Comparison of ENCODE assay signal across 9 cellular contexts in genomic region chr22:43956383-43956782, GRCh38. TPM values are rescaled to one million over a fixed set of nuclear protein-coding genes. Genes with fewer than 3 reads are reported as not detected.
DNase-seq lines count a peak whose midpoint lies in the region; ATAC-seq and TF ChIP-seq lines count a peak whose summit lies in the region.
"Had no signal": no experiment of that assay in that cellular context is flagged by ENCODE, and none has a peak within 500 bp of the region (broad histone marks: within the 10 kb centered on the region; RNA-seq: fewer than 3 reads in every experiment).

No MANE protein-coding gene starts in this region.

- no peak for DNase-seq in CD14-positive monocyte (ENCODE audit: low spot score)
- DNase-seq in MG63: no peak
- no peak for DNase-seq in dorsolateral prefrontal cortex
- no peak for DNase-seq in nephron progenitor cell
- no peak for DNase-seq in GDM1 (lab: John Stamatoyannopoulos, UW)
- DNase-seq: NCI-H1105 treated with DMSO at 0.1 percent for 48 hours had no signal

- no peak for TF ChIP-seq CTCF in CD14-positive monocyte (IDR thresholded peaks at IDR 0.05)
- TF ChIP-seq CTCF in dorsolateral prefrontal cortex (IDR thresholded peaks at IDR 0.05 in 54 of 56, conservative IDR thresholded peaks at IDR 0.05 in 2 of 56; ENCODE audit: low read depth in 1 of 56, partially characterized antibody in 56 of 56): no peak
- TF ChIP-seq CTCF in nephron progenitor cell (IDR thresholded peaks at IDR 0.05): no peak

- H3K27ac Mint-ChIP-seq in CD14-positive monocyte (peak overlapping the region in 5 of 7 donors; percentile 4 to 91 (median 87)), nephron progenitor cell (peak overlapping the region; percentile 92)

- H3K36me3 ChIP-seq in MG63: peaks cover 3% of the 10 kb centered on the region; the same call in 1 of the 2 replicates

- H3K4me3 Mint-ChIP-seq in CD14-positive monocyte (peak overlapping the region; percentile 88 to 97), nephron progenitor cell (peak overlapping the region; percentile 94)

- H3K4me3 ChIP-seq in MG63: peak overlapping the region; percentile 96
- H3K4me3 ChIP-seq in dorsolateral prefrontal cortex: peak overlapping the region in 58 of 59 donors; percentile 58 to 100 (median 94)

- H3K4me1 Mint-ChIP-seq in CD14-positive monocyte (peaks cover 29% of the 10 kb centered on the region), nephron progenitor cell (peaks cover 34% of the 10 kb centered on the region)

- H3K9me3 ChIP-seq in MG63: no peaks in the 10 kb centered on the region

- H3K27me3 Mint-ChIP-seq in CD14-positive monocyte (ENCODE audit: low read depth in 3 of 3) (peaks cover 4 to 10% (median 5%) of the 10 kb centered on the region in 3 donors), nephron progenitor cell (ENCODE audit: low read depth, poor library complexity) (peaks cover 4% of the 10 kb centered on the region)

- no peaks in the 10 kb centered on the region for H3K27me3 ChIP-seq in MG63
- no peaks in the 10 kb centered on the region for H3K27me3 ChIP-seq in dorsolateral prefrontal cortex

- H3K9me3 Mint-ChIP-seq in CD14-positive monocyte (no peaks in the 10 kb centered on the region), nephron progenitor cell (no peaks in the 10 kb centered on the region)

- intact Hi-C loops in CD14-positive monocyte (cut with micrococcal nuclease): no loop called here
- intact Hi-C loops in dorsolateral prefrontal cortex (cut with DNase I): loop anchor here in 1 of 2 donors (5.0 kb wide), 1 partner anchor 34 kb away; the partner anchor contains the start of gene PNPLA3

- no peak for ATAC-seq in HG03135 (IDR thresholded peaks at IDR 0.05; ENCODE audit: unreplicated experiment)
- no peak for ATAC-seq in GM18909 (IDR thresholded peaks at IDR 0.05; ENCODE audit: poor library complexity, unreplicated experiment)
- no peak for ATAC-seq in GM21381 (IDR thresholded peaks at IDR 0.05; ENCODE audit: unreplicated experiment)

- peaks cover 9 to 10% of the 10 kb centered on the region in 2 donors for H3K36me3 Mint-ChIP-seq in CD14-positive monocyte
- peaks cover 9% of the 10 kb centered on the region for H3K36me3 Mint-ChIP-seq in nephron progenitor cell (ENCODE audit: low read depth)

- H3K27ac ChIP-seq in dorsolateral prefrontal cortex: peak overlapping the region in 8 of 59 donors; percentile 30 to 92 (median 88)

RNA-seq across cellular contexts. Expression of gene SAMM50, which starts 1.1 kb away (rescaled TPM):
- polyA plus RNA-seq in CD14-positive monocyte: 10 to 100 TPM; 62.5 to 70.0 TPM
- total RNA-seq in MG63 (2014; rRNA removed; shearing (Covaris generic); ENCODE audit: low replicate concordance): 65.1 and 90.4 TPM in 2 replicates
- 10 to 100 TPM; 26.9 to 53.0 (median 37.4) TPM for total RNA-seq in dorsolateral prefrontal cortex

RNA-seq across cellular contexts. Expression of gene PNPLA3, which starts 32.8 kb away (rescaled TPM):
- not detected for polyA plus RNA-seq in CD14-positive monocyte
- 4.1 and 6.7 TPM in 2 replicates for total RNA-seq in MG63 (2014; rRNA removed; shearing (Covaris generic); ENCODE audit: low replicate concordance)
- total RNA-seq in dorsolateral prefrontal cortex: 1 to 10 TPM in 119 of 120 experiments, under 1 TPM in 1; 0.88 to 7.9 (median 3.0) TPM
